ENCODE assay signal across 23 cellular contexts in the genomic region with DNA sequence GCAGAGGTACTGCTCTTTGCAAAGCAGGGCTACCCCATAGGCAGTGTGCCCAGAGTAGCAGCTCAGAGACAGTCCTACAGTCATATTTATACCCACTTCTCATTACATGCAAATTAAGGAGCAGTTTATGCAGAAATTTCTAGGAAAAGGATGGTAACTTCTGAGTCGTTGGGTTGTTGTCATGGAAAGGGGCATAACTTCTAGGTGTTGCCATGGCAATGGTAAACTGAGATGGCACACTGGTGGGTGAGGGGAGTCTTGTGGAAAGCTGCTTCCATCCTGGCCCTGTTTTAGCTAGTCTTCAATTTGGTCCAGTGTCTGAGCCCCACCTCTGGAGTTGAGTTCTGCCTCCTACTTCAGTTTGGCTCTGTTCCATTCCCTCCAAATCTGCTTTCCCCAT.
DNase-seq lines count a peak whose midpoint lies in the region; FAIRE-seq and TF ChIP-seq lines count a peak whose summit lies in the region.
"Had no signal": no experiment of that assay in that cellular context is flagged by ENCODE, and none has a peak within 500 bp of the region (broad histone marks: within the 10 kb centered on the region; RNA-seq: fewer than 3 reads in every experiment).

No MANE protein-coding gene starts in this region.

- intact Hi-C loops in posterior vena cava (cut with DNase I) = no loop called here

- H3K4me3 ChIP-seq in bronchial epithelial cell (ENCODE audit: low read depth, low read length) (no peak overlapping the region), fibroblast of pulmonary artery (replicated peaks; ENCODE audit: low read depth, low read length) (no peak overlapping the region)
- H3K4me3 ChIP-seq: GM12878, PC-9 had no signal

- peak; percentile 31 for DNase-seq in Caki2 (ENCODE audit: low read depth)
- DNase-seq in bronchial epithelial cell (ENCODE audit: low read depth) = no peak
- peak; percentile 20 for DNase-seq in fibroblast of pulmonary artery (ENCODE audit: low read depth)
- DNase-seq in posterior vena cava (ENCODE audit: low spot score) = peak; percentile 1
- DNase-seq in pons (ENCODE audit: low spot score) = no peak
- no peak for DNase-seq in activated gamma-delta T cell treated with Interleukin-2 at 50 U/mL for 16 hours
- DNase-seq in stimulated activated CD4-positive, alpha-beta T cell treated with anti-CD3 and anti-CD28 coated beads, Interleukin-15, amount 100 ng/mL, for 24 hours = no peak
- DNase-seq: BE2C, DMS 273 treated with DMSO at 0.1 percent for 48 hours, DMS79 treated with DMSO at 0.1 percent for 48 hours, H7, HFFc6, KBM-7, NCI-H1092 treated with DMSO at 0.1 percent for 48 hours, NCI-H1436 treated with DMSO at 0.1 percent for 48 hours, NCI-H1930, NCI-H2227 treated with DMSO at 0.1 percent for 48 hours, NCI-H510A treated with DMSO at 0.1 percent for 48 hours, NCI-H748 treated with DMSO at 0.1 percent for 48 hours had no signal

- in situ Hi-C loops in Caki2 (cut with HindIII; ENCODE audit: low pct_unique_long_range_greater_than_20kb, low sequenced_read_pairs) = no loop called here

- peak; percentile 84 for FAIRE-seq in bronchial epithelial cell (lab: Jason Lieb, UNC)
- FAIRE-seq: A204.1, GM12878, HepG2 had no signal

- no peaks in the 10 kb centered on the region for H3K36me3 ChIP-seq in bronchial epithelial cell (ENCODE audit: control insufficient read depth, insufficient read depth, low read length)
- H3K36me3 ChIP-seq: BE2C had no signal

- H3K27me3 ChIP-seq in bronchial epithelial cell (ENCODE audit: control insufficient read depth, insufficient read depth, low read length) = no peaks in the 10 kb centered on the region
- H3K27me3 ChIP-seq: BE2C had no signal

- TF ChIP-seq CTCF in bronchial epithelial cell (IDR thresholded peaks at IDR 0.05; ENCODE audit: insufficient read depth, low read length, severe bottlenecking) (no peak), fibroblast of pulmonary artery (IDR thresholded peaks at IDR 0.05; ENCODE audit: low read length, missing control alignments) (no peak)

Comparison
In these comparisons a context has a peak if more than half of its experiments do, and no peak if none do; other contexts are left out.
1. DNase-seq: peak in Caki2 (single experiment), fibroblast of pulmonary artery (single experiment) and posterior vena cava (single experiment); none in bronchial epithelial cell (single experiment), pons (single experiment), activated gamma-delta T cell treated with Interleukin-2 at 50 U/mL for 16 hours (single experiment) and stimulated activated CD4-positive, alpha-beta T cell treated with anti-CD3 and anti-CD28 coated beads, Interleukin-15, amount 100 ng/mL, for 24 hours (single experiment).